8 cellular contexts compared by ENCODE assay signal in genomic region chr11:71452354-71453020, GRCh38. TPM values are rescaled to one million over a fixed set of nuclear protein-coding genes. Genes with fewer than 3 reads are reported as not detected.
DNase-seq lines count a peak whose midpoint lies in the region; ATAC-seq and TF ChIP-seq lines count a peak whose summit lies in the region.

No MANE protein-coding gene starts in this region.

- peak overlapping the region; percentile 86 for H3K4me3 ChIP-seq in HUES64 (ENCODE audit: low read length)
- peak overlapping the region; percentile 68 to 86 for H3K4me3 ChIP-seq in ascending aorta
- H3K4me3 ChIP-seq in hepatocyte, result peak overlapping the region; percentile 44
- peak overlapping the region; percentile 83 for H3K4me3 ChIP-seq in retinal pigment epithelial cell (ENCODE audit: low read length)

- H3K79me2 ChIP-seq in hepatocyte, result peaks cover 42% of the 10 kb centered on the region

- ATAC-seq in GM19452 (IDR thresholded peaks at IDR 0.05; ENCODE audit: unreplicated experiment), result no peak
- no peak for ATAC-seq in HG03039 (IDR thresholded peaks at IDR 0.05; ENCODE audit: unreplicated experiment)

- TF ChIP-seq CTCF in ascending aorta (IDR thresholded peaks at IDR 0.05) (peak in 1 of 3 experiments; percentile 5), hepatocyte (IDR thresholded peaks at IDR 0.05; ENCODE audit: poor library complexity) (no peak), retinal pigment epithelial cell (conservative IDR thresholded peaks at IDR 0.05; ENCODE audit: low read depth, low read length) (no peak)

- no peaks in the 10 kb centered on the region for H3K9me3 ChIP-seq in HUES64 (ENCODE audit: insufficient read depth, low read depth, low read length)
- no peaks in the 10 kb centered on the region for H3K9me3 ChIP-seq in ascending aorta
- H3K9me3 ChIP-seq in hepatocyte (ENCODE audit: low read depth), result no peaks in the 10 kb centered on the region

- H2AFZ ChIP-seq in hepatocyte, result peak overlapping the region; percentile 77

- H3K4me2 ChIP-seq in hepatocyte, result peak overlapping the region; percentile 90

- no peaks in the 10 kb centered on the region for H4K20me1 ChIP-seq in hepatocyte (ENCODE audit: insufficient read depth, poor library complexity, severe bottlenecking)

- peak overlapping the region; percentile 57 for H3K9ac ChIP-seq in HUES64 (ENCODE audit: low read depth, low read length)

- intact Hi-C loops in ascending aorta (cut with DNase I), result loop anchor here (10.0 kb wide), 2 partner anchors 482 to 772 kb away; partner anchors contain the start of gene INPPL1

- H3K9me2 ChIP-seq in hepatocyte (replicated peaks; ENCODE audit: insufficient read depth), result no peaks in the 10 kb centered on the region

- H3K27ac ChIP-seq in HUES64 (ENCODE audit: low read depth, low read length) (0 out of 2 replicates have a peak overlapping the region, but pooled peaks have one; percentile 26), ascending aorta (peak overlapping the region; percentile 74 to 84), hepatocyte (peak overlapping the region; percentile 44)

- peak; percentile 37 for DNase-seq in COLO668 (lab: John Stamatoyannopoulos, UW; ENCODE audit: unreplicated experiment)
- DNase-seq in SKM-1 treated with dmso at 0.1 percent for 144 hours (lab: John Stamatoyannopoulos, UW; ENCODE audit: unreplicated experiment), result peak; percentile 60
- peak in 1 of 2 donors; percentile 74 for DNase-seq in ascending aorta (ENCODE audit: low spot score in 2 of 2)
- peak; percentile 57 for DNase-seq in hepatocyte (ENCODE audit: low spot score)
- DNase-seq in retinal pigment epithelial cell (ENCODE audit: low read depth), result no peak

- H3K36me3 ChIP-seq in HUES64 (ENCODE audit: insufficient read depth, low read length) (peaks cover 18% of the 10 kb centered on the region), ascending aorta (peaks cover 24 to 27% of the 10 kb centered on the region in 2 donors), hepatocyte (replicated peaks; ENCODE audit: insufficient read depth, low read depth) (no peaks in the 10 kb centered on the region)

- H3K27me3 ChIP-seq in HUES64 (ENCODE audit: insufficient read depth, low read length), result peaks cover 4% of the 10 kb centered on the region; the same call in 1 of the 2 replicates
- H3K27me3 ChIP-seq in ascending aorta, result no peaks in the 10 kb centered on the region
- no peaks in the 10 kb centered on the region for H3K27me3 ChIP-seq in hepatocyte

- H3K4me1 ChIP-seq in HUES64 (ENCODE audit: insufficient read depth, low read length), result peaks cover 15% of the 10 kb centered on the region
- peaks cover 3 to 28% of the 10 kb centered on the region in 2 donors for H3K4me1 ChIP-seq in ascending aorta
- peaks cover 29% of the 10 kb centered on the region for H3K4me1 ChIP-seq in hepatocyte (ENCODE audit: insufficient read depth)

- WGBS in HUES64, result 11% methylated on average over 34 of the region's 34 CpGs
- WGBS in hepatocyte (ENCODE audit: low lambda C conversion rate, missing lambda C conversion rate), result 10% methylated on average over 28 of the region's 34 CpGs

RNA-seq across cellular contexts. Expression of gene NADSYN1, which starts 0.5 kb away (rescaled TPM):
- polyA plus RNA-seq in HUES64 (2013, experiment 1 of 2), result 22.0 TPM
- 24.1 TPM for polyA plus RNA-seq in HUES64 (2013, experiment 2 of 2)
- total RNA-seq in ascending aorta, result 33.3 TPM
- 42.0 and 49.1 TPM in 2 replicates for total RNA-seq in hepatocyte
- 43.7 and 68.7 TPM in 2 replicates for polyA plus RNA-seq in hepatocyte

RNA-seq across cellular contexts. Expression of gene DHCR7, which starts 4.3 kb away (rescaled TPM):
- polyA plus RNA-seq in HUES64 (2013, experiment 1 of 2), result 149 TPM
- 148 TPM for polyA plus RNA-seq in HUES64 (2013, experiment 2 of 2)
- 66.2 TPM for total RNA-seq in ascending aorta
- 140 and 159 TPM in 2 replicates for total RNA-seq in hepatocyte
- polyA plus RNA-seq in hepatocyte, result 267 and 303 TPM in 2 replicates

Comparison
In these comparisons a context has a peak if more than half of its experiments do, and no peak if none do; other contexts are left out.
1. H3K27ac ChIP-seq: peak in every context shown above with its lines; median percentile 79 in ascending aorta; 44 in hepatocyte; 26 in HUES64.